2 cellular contexts compared by ENCODE assay signal in the genomic region with DNA sequence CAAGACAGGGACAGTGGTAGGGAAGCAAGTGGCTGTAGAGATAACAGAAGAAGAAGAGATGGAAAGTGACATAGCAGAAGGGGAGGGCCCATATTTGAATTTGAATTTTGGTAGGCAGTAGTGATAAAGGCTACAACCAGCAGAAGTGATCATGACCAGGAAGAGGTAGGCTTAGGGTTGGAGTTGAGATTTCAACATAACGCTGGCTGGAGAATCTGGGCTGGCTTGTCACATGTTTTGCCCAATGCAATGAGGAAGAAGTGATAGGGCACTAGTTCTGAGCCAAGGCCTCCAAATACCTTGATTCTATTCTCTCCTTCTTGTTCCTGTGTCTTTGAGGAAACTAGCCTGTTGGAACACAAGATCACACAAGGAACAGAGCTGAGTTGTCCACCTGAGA.
TF ChIP-seq lines count a peak whose summit lies in the region.

No MANE protein-coding gene starts in this region.

TF ChIP-seq in SK-N-SH, 30 proteins besides CTCF, POLR2A, EP300 and RAD21 (continued from another document):
- TF ChIP-seq, protein P1, sequence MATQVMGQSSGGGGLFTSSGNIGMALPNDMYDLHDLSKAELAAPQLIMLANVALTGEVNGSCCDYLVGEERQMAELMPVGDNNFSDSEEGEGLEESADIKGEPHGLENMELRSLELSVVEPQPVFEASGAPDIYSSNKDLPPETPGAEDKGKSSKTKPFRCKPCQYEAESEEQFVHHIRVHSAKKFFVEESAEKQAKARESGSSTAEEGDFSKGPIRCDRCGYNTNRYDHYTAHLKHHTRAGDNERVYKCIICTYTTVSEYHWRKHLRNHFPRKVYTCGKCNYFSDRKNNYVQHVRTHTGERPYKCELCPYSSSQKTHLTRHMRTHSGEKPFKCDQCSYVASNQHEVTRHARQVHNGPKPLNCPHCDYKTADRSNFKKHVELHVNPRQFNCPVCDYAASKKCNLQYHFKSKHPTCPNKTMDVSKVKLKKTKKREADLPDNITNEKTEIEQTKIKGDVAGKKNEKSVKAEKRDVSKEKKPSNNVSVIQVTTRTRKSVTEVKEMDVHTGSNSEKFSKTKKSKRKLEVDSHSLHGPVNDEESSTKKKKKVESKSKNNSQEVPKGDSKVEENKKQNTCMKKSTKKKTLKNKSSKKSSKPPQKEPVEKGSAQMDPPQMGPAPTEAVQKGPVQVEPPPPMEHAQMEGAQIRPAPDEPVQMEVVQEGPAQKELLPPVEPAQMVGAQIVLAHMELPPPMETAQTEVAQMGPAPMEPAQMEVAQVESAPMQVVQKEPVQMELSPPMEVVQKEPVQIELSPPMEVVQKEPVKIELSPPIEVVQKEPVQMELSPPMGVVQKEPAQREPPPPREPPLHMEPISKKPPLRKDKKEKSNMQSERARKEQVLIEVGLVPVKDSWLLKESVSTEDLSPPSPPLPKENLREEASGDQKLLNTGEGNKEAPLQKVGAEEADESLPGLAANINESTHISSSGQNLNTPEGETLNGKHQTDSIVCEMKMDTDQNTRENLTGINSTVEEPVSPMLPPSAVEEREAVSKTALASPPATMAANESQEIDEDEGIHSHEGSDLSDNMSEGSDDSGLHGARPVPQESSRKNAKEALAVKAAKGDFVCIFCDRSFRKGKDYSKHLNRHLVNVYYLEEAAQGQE (IDR thresholded peaks at IDR 0.05; ENCODE audit: low read depth, low read length) = no peak
- TF ChIP-seq RXRA (IDR thresholded peaks at IDR 0.05; ENCODE audit: borderline replicate concordance, low read depth) (no peak), FOXM1 (IDR thresholded peaks at IDR 0.05; ENCODE audit: low read depth) (no peak), SIN3A (IDR thresholded peaks at IDR 0.05; ENCODE audit: borderline replicate concordance, low read depth, low read length) (no peak), FOSL2 (IDR thresholded peaks at IDR 0.05; ENCODE audit: borderline replicate concordance, low read depth) (no peak), RCOR1 (IDR thresholded peaks at IDR 0.05; ENCODE audit: low read length) (no peak), MXI1 (IDR thresholded peaks at IDR 0.05; ENCODE audit: low read depth, low read length) (no peak), FOXJ3 (CRISPR knock-in tag; IDR thresholded peaks at IDR 0.05) (no peak), GATA2 (CRISPR knock-in tag; IDR thresholded peaks at IDR 0.05) (no peak), USF1 (IDR thresholded peaks at IDR 0.05; ENCODE audit: borderline replicate concordance, low read depth) (no peak), JUND (IDR thresholded peaks at IDR 0.05) (no peak), TCF12 (IDR thresholded peaks at IDR 0.05) (no peak), USF2 (IDR thresholded peaks at IDR 0.05; ENCODE audit: borderline replicate concordance, low read depth, low read length) (no peak), EZH2phosphoT487 (IDR thresholded peaks at IDR 0.05; ENCODE audit: borderline replicate concordance, low read depth) (no peak), YY1 (IDR thresholded peaks at IDR 0.05; ENCODE audit: low read depth) (no peak)
- TF ChIP-seq, protein P2, sequence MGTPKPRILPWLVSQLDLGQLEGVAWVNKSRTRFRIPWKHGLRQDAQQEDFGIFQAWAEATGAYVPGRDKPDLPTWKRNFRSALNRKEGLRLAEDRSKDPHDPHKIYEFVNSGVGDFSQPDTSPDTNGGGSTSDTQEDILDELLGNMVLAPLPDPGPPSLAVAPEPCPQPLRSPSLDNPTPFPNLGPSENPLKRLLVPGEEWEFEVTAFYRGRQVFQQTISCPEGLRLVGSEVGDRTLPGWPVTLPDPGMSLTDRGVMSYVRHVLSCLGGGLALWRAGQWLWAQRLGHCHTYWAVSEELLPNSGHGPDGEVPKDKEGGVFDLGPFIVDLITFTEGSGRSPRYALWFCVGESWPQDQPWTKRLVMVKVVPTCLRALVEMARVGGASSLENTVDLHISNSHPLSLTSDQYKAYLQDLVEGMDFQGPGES (IDR thresholded peaks at IDR 0.05; ENCODE audit: low read depth, low read length) = no peak

TF ChIP-seq in SK-N-SH treated with all-trans-retinoic acid at 6 μM for 48 hours, 23 proteins besides CTCF, POLR2A, EP300 and RAD21 (continued from another document):
- TF ChIP-seq, protein P3, sequence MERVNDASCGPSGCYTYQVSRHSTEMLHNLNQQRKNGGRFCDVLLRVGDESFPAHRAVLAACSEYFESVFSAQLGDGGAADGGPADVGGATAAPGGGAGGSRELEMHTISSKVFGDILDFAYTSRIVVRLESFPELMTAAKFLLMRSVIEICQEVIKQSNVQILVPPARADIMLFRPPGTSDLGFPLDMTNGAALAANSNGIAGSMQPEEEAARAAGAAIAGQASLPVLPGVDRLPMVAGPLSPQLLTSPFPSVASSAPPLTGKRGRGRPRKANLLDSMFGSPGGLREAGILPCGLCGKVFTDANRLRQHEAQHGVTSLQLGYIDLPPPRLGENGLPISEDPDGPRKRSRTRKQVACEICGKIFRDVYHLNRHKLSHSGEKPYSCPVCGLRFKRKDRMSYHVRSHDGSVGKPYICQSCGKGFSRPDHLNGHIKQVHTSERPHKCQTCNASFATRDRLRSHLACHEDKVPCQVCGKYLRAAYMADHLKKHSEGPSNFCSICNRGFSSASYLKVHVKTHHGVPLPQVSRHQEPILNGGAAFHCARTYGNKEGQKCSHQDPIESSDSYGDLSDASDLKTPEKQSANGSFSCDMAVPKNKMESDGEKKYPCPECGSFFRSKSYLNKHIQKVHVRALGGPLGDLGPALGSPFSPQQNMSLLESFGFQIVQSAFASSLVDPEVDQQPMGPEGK (CRISPR knock-in tag; IDR thresholded peaks at IDR 0.05; ENCODE audit: borderline replicate concordance) = no peak
- TF ChIP-seq ZFP3 (CRISPR knock-in tag; IDR thresholded peaks at IDR 0.05) (no peak), TOX (CRISPR knock-in tag; IDR thresholded peaks at IDR 0.05; ENCODE audit: borderline replicate concordance) (no peak), TSHZ2 (CRISPR knock-in tag; IDR thresholded peaks at IDR 0.05) (no peak), ESRRG (CRISPR knock-in tag; IDR thresholded peaks at IDR 0.05) (no peak), POU6F1 (CRISPR knock-in tag; IDR thresholded peaks at IDR 0.05; ENCODE audit: borderline replicate concordance, low read depth) (no peak), ZNF8 (CRISPR knock-in tag; IDR thresholded peaks at IDR 0.05) (no peak)
